ENCODE assay signal across 20 cellular contexts in the genomic region with DNA sequence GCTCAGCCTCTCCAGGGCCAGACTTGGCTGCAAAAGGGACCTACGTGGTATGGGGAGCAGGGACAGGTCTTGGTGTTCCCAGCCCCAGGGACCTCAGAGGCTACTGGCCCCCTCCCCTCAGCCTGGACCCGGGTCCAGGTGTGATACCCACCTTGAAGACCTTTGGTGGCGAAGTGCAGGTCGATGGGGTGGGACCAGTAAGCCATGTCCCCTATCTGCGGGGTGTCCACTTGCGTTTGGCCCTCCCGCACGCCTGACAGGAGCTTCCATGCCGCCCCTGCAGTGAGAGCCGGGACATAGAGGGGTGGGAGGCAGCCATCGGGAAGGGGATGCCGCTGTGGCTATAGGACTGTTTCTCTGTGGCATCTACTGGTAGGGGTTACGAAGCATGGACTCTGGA. TPM values are rescaled to one million over a fixed set of nuclear protein-coding genes. Genes with fewer than 3 reads are reported as not detected.
A peak's percentile ranks its signal among the peaks of the same experiment; 100 is the strongest.
DNase-seq lines count a peak whose midpoint lies in the region; ATAC-seq lines count a peak whose summit lies in the region.
"Had no signal": no experiment of that assay in that cellular context is flagged by ENCODE, and none has a peak within 500 bp of the region (broad histone marks: within the 10 kb centered on the region; RNA-seq: fewer than 3 reads in every experiment).

No MANE protein-coding gene starts in this region.

- no peaks in the 10 kb centered on the region for H3K9me3 Mint-ChIP-seq in stimulated activated naive CD8-positive, alpha-beta T cell treated with anti-CD3 and anti-CD28 coated beads, Interleukin-15, Interleukin-2, amounts not matched to agents 100 ng/mL and 50 ng/mL, for 24 hours
- H3K9me3 Mint-ChIP-seq in activated CD4-positive, alpha-beta memory T cell treated with anti-CD3 and anti-CD28 coated beads, Interleukin-2, amount 10 ng/mL, durations not matched to agents 7 days and 5 days, result no peaks in the 10 kb centered on the region
- H3K9me3 Mint-ChIP-seq: effector memory CD8-positive, alpha-beta T cell had no signal

- no peak overlapping the region for H3K4me3 Mint-ChIP-seq in stimulated activated naive CD8-positive, alpha-beta T cell treated with anti-CD3 and anti-CD28 coated beads, Interleukin-15, Interleukin-2, amounts not matched to agents 100 ng/mL and 50 ng/mL, for 24 hours
- no peak overlapping the region for H3K4me3 Mint-ChIP-seq in activated CD4-positive, alpha-beta memory T cell treated with anti-CD3 and anti-CD28 coated beads, Interleukin-2, amount 10 ng/mL, durations not matched to agents 7 days and 5 days

- no peaks in the 10 kb centered on the region for H3K36me3 ChIP-seq in effector memory CD4-positive, alpha-beta T cell (ENCODE audit: control insufficient read depth, insufficient read depth, low read length)
- H3K36me3 ChIP-seq: esophagus muscularis mucosa, lower lobe of right lung, tibial artery had no signal

- H3K4me1 Mint-ChIP-seq in stimulated activated naive CD8-positive, alpha-beta T cell treated with anti-CD3 and anti-CD28 coated beads, Interleukin-15, Interleukin-2, amounts not matched to agents 100 ng/mL and 50 ng/mL, for 24 hours (ENCODE audit: low read depth), result peaks cover 51% of the 10 kb centered on the region
- peaks cover 56% of the 10 kb centered on the region for H3K4me1 Mint-ChIP-seq in activated CD4-positive, alpha-beta memory T cell treated with anti-CD3 and anti-CD28 coated beads, Interleukin-2, amount 10 ng/mL, durations not matched to agents 7 days and 5 days

- H3K36me3 Mint-ChIP-seq in stimulated activated naive CD8-positive, alpha-beta T cell treated with anti-CD3 and anti-CD28 coated beads, Interleukin-15, Interleukin-2, amounts not matched to agents 100 ng/mL and 50 ng/mL, for 24 hours (ENCODE audit: low read depth), result peaks cover 13% of the 10 kb centered on the region
- peaks cover 13% of the 10 kb centered on the region for H3K36me3 Mint-ChIP-seq in activated CD4-positive, alpha-beta memory T cell treated with anti-CD3 and anti-CD28 coated beads, Interleukin-2, amount 10 ng/mL, durations not matched to agents 7 days and 5 days (ENCODE audit: low read depth)
- H3K36me3 Mint-ChIP-seq: brain had no signal

- no peak for ATAC-seq in stimulated activated naive CD8-positive, alpha-beta T cell treated with anti-CD3 and anti-CD28 coated beads, Interleukin-15, Interleukin-2, amounts not matched to agents 100 U/mL and 50 U/mL, for 24 hours
- ATAC-seq: effector memory CD8-positive, alpha-beta T cell; HCT116; lower lobe of right lung had no signal

- POLR2A ChIA-PET in activated CD4-positive, alpha-beta memory T cell treated with anti-CD3 and anti-CD28 coated beads, Interleukin-2, amount 10 ng/mL, durations not matched to agents 7 days and 5 days (lab: Charles Lee), result interaction anchor here (0.5 to 11.5 kb wide), 5 partner anchors 9 to 189 kb away, joined by 3 to 173 read pairs (median 11); a partner anchor contains a TSS

- H3K27me3 Mint-ChIP-seq in stimulated activated naive CD8-positive, alpha-beta T cell treated with anti-CD3 and anti-CD28 coated beads, Interleukin-15, Interleukin-2, amounts not matched to agents 100 ng/mL and 50 ng/mL, for 24 hours, result no peaks in the 10 kb centered on the region
- no peaks in the 10 kb centered on the region for H3K27me3 Mint-ChIP-seq in activated CD4-positive, alpha-beta memory T cell treated with anti-CD3 and anti-CD28 coated beads, Interleukin-2, amount 10 ng/mL, durations not matched to agents 7 days and 5 days
- H3K27me3 Mint-ChIP-seq: effector memory CD8-positive, alpha-beta T cell had no signal

- no peaks in the 10 kb centered on the region for H3K27me3 ChIP-seq in effector memory CD4-positive, alpha-beta T cell (replicated peaks; ENCODE audit: control insufficient read depth, insufficient read depth, low read length, poor library complexity, severe bottlenecking)
- H3K27me3 ChIP-seq: tibial artery had no signal

- H3K4me3 ChIP-seq in effector memory CD4-positive, alpha-beta T cell (ENCODE audit: insufficient read depth, low read depth, low read length, poor library complexity, severe bottlenecking), result peak overlapping the region; percentile 10
- H3K4me3 ChIP-seq: esophagus muscularis mucosa, lower lobe of right lung, smooth muscle cell, tibial artery had no signal

- CTCF ChIA-PET in activated CD4-positive, alpha-beta memory T cell treated with anti-CD3 and anti-CD28 coated beads, Interleukin-2, amount 10 ng/mL, durations not matched to agents 7 days and 5 days (lab: Charles Lee), result interaction anchor here (1.2 to 6.9 kb wide), 3 partner anchors 7 to 49 kb away, joined by 3 to 81 read pairs (median 4); a partner anchor contains a TSS

- H3K9me3 ChIP-seq in effector memory CD4-positive, alpha-beta T cell (ENCODE audit: control insufficient read depth, low read length), result no peaks in the 10 kb centered on the region
- H3K9me3 ChIP-seq: Caco-2, esophagus muscularis mucosa, lower lobe of right lung, tibial artery had no signal

- H3K4me1 ChIP-seq in effector memory CD4-positive, alpha-beta T cell (ENCODE audit: control insufficient read depth, insufficient read depth, low read length, poor library complexity, severe bottlenecking), result peaks cover 52% of the 10 kb centered on the region
- H3K4me1 ChIP-seq: Caco-2 had no signal

- no peak for DNase-seq in stimulated activated naive CD8-positive, alpha-beta T cell treated with anti-CD3 and anti-CD28 coated beads, Interleukin-15, Interleukin-2, amounts not matched to agents 100 U/mL and 50 U/mL, for 24 hours
- DNase-seq in activated CD4-positive, alpha-beta memory T cell treated with anti-CD3 and anti-CD28 coated beads, Interleukin-2, amount 10 ng/mL, durations not matched to agents 7 days and 5 days, result no peak
- no peak for DNase-seq in effector memory CD4-positive, alpha-beta T cell
- no peak for DNase-seq in putamen (ENCODE audit: low spot score)
- DNase-seq in Ammon's horn (ENCODE audit: low spot score), result no peak
- no peak for DNase-seq in central memory CD4-positive, alpha-beta T cell
- DNase-seq: Caco-2; effector memory CD8-positive, alpha-beta T cell; lower lobe of right lung; MM.1S; NCI-H2171; NCI-H524; nucleus accumbens; stimulated activated CD4-positive, alpha-beta T cell treated with anti-CD3 and anti-CD28 coated beads, Interleukin-2, amount 100 ng/mL, for 48 hours; tibial artery had no signal

- H3K27ac Mint-ChIP-seq in stimulated activated naive CD8-positive, alpha-beta T cell treated with anti-CD3 and anti-CD28 coated beads, Interleukin-15, Interleukin-2, amounts not matched to agents 100 ng/mL and 50 ng/mL, for 24 hours, result peak overlapping the region; percentile 65
- peak overlapping the region; percentile 84 for H3K27ac Mint-ChIP-seq in activated CD4-positive, alpha-beta memory T cell treated with anti-CD3 and anti-CD28 coated beads, Interleukin-2, amount 10 ng/mL, durations not matched to agents 7 days and 5 days

- peak overlapping the region; percentile 59 for H3K27ac ChIP-seq in effector memory CD4-positive, alpha-beta T cell (ENCODE audit: insufficient read depth, low read length, poor library complexity, severe bottlenecking)
- H3K27ac ChIP-seq: esophagus muscularis mucosa, lower lobe of right lung, tibial artery had no signal

RNA-seq across cellular contexts. Expression of a gene that starts 4.0 kb away (rescaled TPM):
- 100 to 1,000 TPM; 236 to 247 TPM for total RNA-seq in activated CD4-positive, alpha-beta memory T cell treated with anti-CD3 and anti-CD28 coated beads, Interleukin-2, amount 10 ng/mL, durations not matched to agents 7 days and 5 days

RNA-seq across cellular contexts. Expression of a gene that starts 6.2 kb away (rescaled TPM):
- 10 to 100 TPM; 10.8 to 11.2 TPM for total RNA-seq in activated CD4-positive, alpha-beta memory T cell treated with anti-CD3 and anti-CD28 coated beads, Interleukin-2, amount 10 ng/mL, durations not matched to agents 7 days and 5 days

RNA-seq across cellular contexts. Expression of a gene that starts 18.6 kb away (rescaled TPM):
- total RNA-seq in activated CD4-positive, alpha-beta memory T cell treated with anti-CD3 and anti-CD28 coated beads, Interleukin-2, amount 10 ng/mL, durations not matched to agents 7 days and 5 days, result 1 to 10 TPM; 8.0 to 9.6 TPM

RNA-seq across cellular contexts. Expression of a gene that starts 39.4 kb away (rescaled TPM):
- total RNA-seq in activated CD4-positive, alpha-beta memory T cell treated with anti-CD3 and anti-CD28 coated beads, Interleukin-2, amount 10 ng/mL, durations not matched to agents 7 days and 5 days, result 10 to 100 TPM; 18.8 to 25.2 TPM

RNA-seq across cellular contexts. Expression of a gene that starts 39.9 kb away (rescaled TPM):
- total RNA-seq in activated CD4-positive, alpha-beta memory T cell treated with anti-CD3 and anti-CD28 coated beads, Interleukin-2, amount 10 ng/mL, durations not matched to agents 7 days and 5 days, result 10 to 100 TPM; 17.9 to 27.1 TPM
